25 cellular contexts compared by ENCODE assay signal in the genomic region with DNA sequence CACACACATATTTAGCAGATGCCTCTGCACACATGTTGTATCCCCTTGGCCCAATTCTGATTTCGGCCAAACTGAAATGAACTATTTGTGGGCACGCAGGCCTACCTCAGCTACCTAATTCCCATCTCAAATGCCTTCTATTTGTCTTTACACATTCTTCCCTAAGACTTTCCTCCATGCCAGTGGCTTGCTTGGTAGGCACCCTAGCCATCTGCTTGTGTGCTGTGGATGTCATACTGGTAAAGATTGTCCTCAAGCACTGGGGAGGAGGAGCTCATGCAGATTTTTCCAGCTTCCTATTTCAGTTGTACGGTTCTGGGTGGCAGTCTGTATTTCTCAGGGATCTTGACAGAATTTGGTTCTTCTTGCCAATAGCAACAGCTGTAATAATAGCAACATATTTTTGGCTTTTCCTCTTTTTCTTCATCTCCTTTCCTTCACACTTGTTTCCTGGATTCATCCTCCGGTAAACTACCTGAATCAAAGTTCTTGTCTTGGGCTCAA.
"Had no signal": no experiment of that assay in that cellular context is flagged by ENCODE, and none has a peak within 500 bp of the region (broad histone marks: within the 10 kb centered on the region; RNA-seq: fewer than 3 reads in every experiment).

No MANE protein-coding gene starts in this region.

- H3K9me3 Mint-ChIP-seq: neural crest cell, type B pancreatic cell had no signal

- H3K27me3 Mint-ChIP-seq: central memory CD8-positive, alpha-beta T cell; natural killer cell treated with Interleukin-12 subunit alpha and Interleukin-12 subunit beta and Interleukin-15 and Interleukin-18, amount 100 ng/mL, for 72 hours; progenitor cell of endocrine pancreas; stimulated activated memory B cell treated with anti-CD40 and anti-IgM and Interleukin-4, amounts not matched to agents 10 μg/mL and 1 μg/mL and 100 μg/mL, for 72 hours had no signal

- H3K4me3 ChIP-seq: coronary artery, esophagus muscularis mucosa, gastroesophageal sphincter, heart left ventricle, left lung, lower lobe of right lung, skin epidermis, spleen, testis, tibial artery had no signal

- H3K27me3 ChIP-seq: esophagus muscularis mucosa, foreskin keratinocyte, gastroesophageal sphincter, heart left ventricle, left lung, spleen, testis, tibial artery had no signal

- H3K36me3 Mint-ChIP-seq: natural killer cell treated with Interleukin-12 subunit alpha and Interleukin-12 subunit beta and Interleukin-15 and Interleukin-18, amount 100 ng/mL, for 72 hours; stimulated activated memory B cell treated with anti-CD40 and anti-IgM and Interleukin-4, amounts not matched to agents 10 μg/mL and 1 μg/mL and 100 μg/mL, for 72 hours had no signal

- H3K27ac Mint-ChIP-seq: natural killer cell treated with Interleukin-12 subunit alpha and Interleukin-12 subunit beta and Interleukin-15 and Interleukin-18, amount 100 ng/mL, for 72 hours; progenitor cell of endocrine pancreas; stimulated activated memory B cell treated with anti-CD40 and anti-IgM and Interleukin-4, amounts not matched to agents 10 μg/mL and 1 μg/mL and 100 μg/mL, for 72 hours; type B pancreatic cell had no signal

- H3K79me2 ChIP-seq: parathyroid adenoma had no signal

- H3K36me3 ChIP-seq: esophagus muscularis mucosa, gastroesophageal sphincter, heart left ventricle, left lung, lower lobe of right lung, spleen, tibial artery had no signal

- H2AFZ ChIP-seq: parathyroid adenoma had no signal

- H3K27ac ChIP-seq: coronary artery, esophagus muscularis mucosa, foreskin keratinocyte, gastroesophageal sphincter, heart left ventricle, left lung, lower lobe of right lung, parathyroid adenoma, skin epidermis, spleen, testis, tibial artery had no signal

- ATAC-seq: foreskin keratinocyte; gastroesophageal sphincter; left lung; lower lobe of right lung; natural killer cell treated with Interleukin-12 subunit alpha and Interleukin-12 subunit beta and Interleukin-15 and Interleukin-18, amount 100 ng/mL, for 72 hours; stimulated activated memory B cell treated with anti-CD40 and anti-IgM and Interleukin-4, amounts not matched to agents 10 μg/mL and 1 μg/mL and 100 μg/mL, for 72 hours; stimulated activated naive CD8-positive, alpha-beta T cell treated with anti-CD3 and anti-CD28 coated beads, Interleukin-15, Interleukin-2, amounts not matched to agents 100 U/mL and 50 U/mL, for 24 hours had no signal

- DNase-seq: dermis blood vessel endothelial cell; effector memory CD4-positive, alpha-beta T cell; foreskin keratinocyte; heart left ventricle; hippocampal formation; kidney; left lung; lower lobe of right lung; spleen; stimulated activated CD4-positive, alpha-beta T cell treated with anti-CD3 and anti-CD28 coated beads, Interleukin-4, amount 100 ng/mL, for 4 hours; stimulated activated naive CD8-positive, alpha-beta T cell treated with anti-CD3 and anti-CD28 coated beads, Interleukin-15, Interleukin-2, amounts not matched to agents 100 U/mL and 50 U/mL, for 24 hours; substantia nigra; testis; tibial artery had no signal

- H3K9me3 ChIP-seq: esophagus muscularis mucosa, gastroesophageal sphincter, heart left ventricle, left lung, lower lobe of right lung, testis, tibial artery had no signal

- H3K4me1 ChIP-seq: esophagus muscularis mucosa, foreskin keratinocyte, gastroesophageal sphincter, heart left ventricle, left lung, lower lobe of right lung, parathyroid adenoma, spleen, testis had no signal

- H3K4me3 Mint-ChIP-seq: central memory CD8-positive, alpha-beta T cell; natural killer cell treated with Interleukin-12 subunit alpha and Interleukin-12 subunit beta and Interleukin-15 and Interleukin-18, amount 100 ng/mL, for 72 hours; neural crest cell; stimulated activated memory B cell treated with anti-CD40 and anti-IgM and Interleukin-4, amounts not matched to agents 10 μg/mL and 1 μg/mL and 100 μg/mL, for 72 hours; type B pancreatic cell had no signal

- H3K4me1 Mint-ChIP-seq: central memory CD8-positive, alpha-beta T cell; stimulated activated memory B cell treated with anti-CD40 and anti-IgM and Interleukin-4, amounts not matched to agents 10 μg/mL and 1 μg/mL and 100 μg/mL, for 72 hours had no signal
